Comparison of ENCODE assay signal across 6 cellular contexts in genomic region chr19:45187421-45188100, GRCh38. TPM values are rescaled to one million over a fixed set of nuclear protein-coding genes. Genes with fewer than 3 reads are reported as not detected.
A peak's percentile ranks its signal among the peaks of the same experiment; 100 is the strongest.
DNase-seq lines count a peak whose midpoint lies in the region; ATAC-seq, FAIRE-seq and TF ChIP-seq lines count a peak whose summit lies in the region.

No MANE protein-coding gene starts in this region.

- no TSS peak for BruUV-seq in Caco-2 (replicated peaks; lab: Mats Ljungman, UMichigan)

- no peaks in the 10 kb centered on the region for H3K36me3 ChIP-seq in Caco-2 (ENCODE audit: control insufficient read depth, insufficient read depth, low read length)
- no peaks in the 10 kb centered on the region for H3K36me3 ChIP-seq in small intestine (ENCODE audit: control insufficient read depth in 2 of 2, insufficient read depth in 2 of 2, low read length in 2 of 2)

- no peak overlapping the region for H3K27ac ChIP-seq in small intestine (ENCODE audit: low read depth in 1 of 2, low read length in 1 of 2)

- H3K4me3 ChIP-seq in Caco-2 (ENCODE audit: low read depth, low read length) (no peak overlapping the region), small intestine (ENCODE audit: low read depth in 1 of 2, low read length in 2 of 2) (no peak overlapping the region)

- intact Hi-C loops in Caco-2 (cut with micrococcal nuclease; ENCODE audit: unreplicated experiment), result no loop called here

- 39 to 41% (median 40%) methylated on average over 12 of the region's 12 CpGs for WGBS in small intestine, 3 donors

- H3K9me3 Mint-ChIP-seq in Caco-2 (ENCODE audit: unreplicated experiment), result no peaks in the 10 kb centered on the region

- H3K36me3 Mint-ChIP-seq in Caco-2 (ENCODE audit: insufficient read depth, unreplicated experiment), result no peaks in the 10 kb centered on the region

- no peak overlapping the region for H3K4me3 Mint-ChIP-seq in Caco-2 (ENCODE audit: unreplicated experiment)

- DNase-seq in Caco-2 (peak in 1 of 2 experiments; percentile 43), NAMALWA (ENCODE audit: low spot score) (peak; percentile 75), cerebellum (ENCODE audit: low spot score) (peak; percentile 70), small intestine (peak; percentile 31)

- peaks cover 11% of the 10 kb centered on the region for H3K4me1 Mint-ChIP-seq in Caco-2 (ENCODE audit: low read depth, unreplicated experiment)

- H3K27ac Mint-ChIP-seq in Caco-2 (ENCODE audit: unreplicated experiment), result no peak overlapping the region

- POLR2A ChIA-PET in Caco-2 (lab: Charles Lee), result no interaction called here

- H3K27me3 Mint-ChIP-seq in Caco-2 (ENCODE audit: insufficient read depth, unreplicated experiment), result no peaks in the 10 kb centered on the region

- ATAC-seq in HG02763 (IDR thresholded peaks at IDR 0.05; ENCODE audit: unreplicated experiment) (no peak), HG03571 (IDR thresholded peaks at IDR 0.05; ENCODE audit: unreplicated experiment) (no peak)

- TF ChIP-seq CTCF in Caco-2 (IDR thresholded peaks at IDR 0.05; ENCODE audit: insufficient read depth in 1 of 2, low read depth in 1 of 2, low read length in 1 of 2, severe bottlenecking in 1 of 2, unreplicated experiment in 1 of 2), result peak; percentile 64 to 76

- H3K4me1 ChIP-seq in Caco-2 (no peaks in the 10 kb centered on the region), small intestine (ENCODE audit: control insufficient read depth in 2 of 2, insufficient read depth in 1 of 2, low read depth in 1 of 2, low read length in 1 of 2) (no peaks in the 10 kb centered on the region)

- H3K9me3 ChIP-seq in Caco-2, result no peaks in the 10 kb centered on the region
- no peaks in the 10 kb centered on the region for H3K9me3 ChIP-seq in small intestine (ENCODE audit: control insufficient read depth, low read depth)

- CTCF ChIA-PET in Caco-2 (lab: Charles Lee), result interaction anchor here (1.0 to 1.1 kb wide), 2 partner anchors 10 to 151 kb away, joined by 3 read pairs; partner anchors contain the start of gene TRAPPC6A

- FAIRE-seq in small intestine (lab: Jason Lieb, UNC), result no peak

- no peaks in the 10 kb centered on the region for H3K27me3 ChIP-seq in Caco-2 (replicated peaks; ENCODE audit: control insufficient read depth, insufficient read depth, low read length)
- no peaks in the 10 kb centered on the region for H3K27me3 ChIP-seq in small intestine (ENCODE audit: control insufficient read depth in 2 of 2, insufficient read depth in 2 of 2, low read length in 2 of 2)

RNA-seq across cellular contexts. Expression of gene BLOC1S3, which starts 9.0 kb away (rescaled TPM):
- 20.1 and 20.4 TPM in 2 replicates for total RNA-seq in Caco-2 (2022)
- total RNA-seq in cerebellum, result 2.5 TPM
- 1 to 10 TPM; 3.6 to 7.8 (median 4.9) TPM for polyA plus RNA-seq in small intestine

RNA-seq across cellular contexts. Expression of gene TRAPPC6A, which starts 9.5 kb away (rescaled TPM):
- 50.5 and 53.2 TPM in 2 replicates for total RNA-seq in Caco-2 (2022)
- 7.0 TPM for total RNA-seq in cerebellum
- 10 to 100 TPM; 38.4 to 43.1 (median 40.3) TPM for polyA plus RNA-seq in small intestine

RNA-seq across cellular contexts. Expression of gene NKPD1, which starts 26.8 kb away (rescaled TPM):
- 2.4 and 2.9 TPM in 2 replicates for total RNA-seq in Caco-2 (2022)
- 0.54 TPM for total RNA-seq in cerebellum
- under 1 TPM in 1 of 3 donors, not detected in 2; 0.09 TPM for polyA plus RNA-seq in small intestine

RNA-seq across cellular contexts. Expression of gene EXOC3L2, which starts 57.6 kb away (rescaled TPM):
- total RNA-seq in Caco-2 (2022), result not detected in 2 replicates
- 0.27 TPM for total RNA-seq in cerebellum
- 1 to 10 TPM in 2 of 3 donors, under 1 TPM in 1; 0.22 to 2.7 (median 2.5) TPM for polyA plus RNA-seq in small intestine
